ENCODE assay signal across 8 cellular contexts in genomic region chr4:152936446-152937279, GRCh38. TPM values are rescaled to one million over a fixed set of nuclear protein-coding genes. Genes with fewer than 3 reads are reported as not detected.
A peak's percentile ranks its signal among the peaks of the same experiment; 100 is the strongest.
DNase-seq lines count a peak whose midpoint lies in the region; ATAC-seq and TF ChIP-seq lines count a peak whose summit lies in the region.

No MANE protein-coding gene starts in this region.

- peak; percentile 33 for ATAC-seq in activated T-helper 17 cell treated with anti-CD3 and anti-CD28 coated beads, Interleukin-2, amount 50 U/mL, for 72 hours (replicated peaks)
- ATAC-seq in GM21529 (IDR thresholded peaks at IDR 0.05; ENCODE audit: unreplicated experiment): no peak

- H3K4me1 Mint-ChIP-seq in activated T-helper 17 cell treated with anti-CD3 and anti-CD28 coated beads, Interleukin-2, amount 50 U/mL, for 72 hours: peaks cover 14% of the 10 kb centered on the region
- peaks cover 34% of the 10 kb centered on the region for H3K4me1 Mint-ChIP-seq in glutamatergic neuron (ENCODE audit: low read depth, unreplicated experiment)
- peaks cover 34% of the 10 kb centered on the region for H3K4me1 Mint-ChIP-seq in osteocyte (ENCODE audit: unreplicated experiment)

- H3K27ac ChIP-seq in HUES6 (ENCODE audit: low read depth, low read length): no peak overlapping the region

- H3K36me3 Mint-ChIP-seq in activated T-helper 17 cell treated with anti-CD3 and anti-CD28 coated beads, Interleukin-2, amount 50 U/mL, for 72 hours (ENCODE audit: low read depth): peaks cover 8% of the 10 kb centered on the region
- H3K36me3 Mint-ChIP-seq in glutamatergic neuron (ENCODE audit: unreplicated experiment) (no peaks in the 10 kb centered on the region), osteocyte (ENCODE audit: unreplicated experiment) (peaks cover 2% of the 10 kb centered on the region)

- peaks cover 12% of the 10 kb centered on the region for H3K4me1 ChIP-seq in HUES6 (ENCODE audit: control insufficient read depth, insufficient read depth, low read length)

- H3K9ac ChIP-seq in HUES6 (ENCODE audit: low read length): peak overlapping the region; percentile 88

- H3K9me3 ChIP-seq in HUES6 (ENCODE audit: control insufficient read depth, insufficient read depth, low read depth, low read length): no peaks in the 10 kb centered on the region

- H3K27me3 Mint-ChIP-seq in activated T-helper 17 cell treated with anti-CD3 and anti-CD28 coated beads, Interleukin-2, amount 50 U/mL, for 72 hours: peaks cover 44% of the 10 kb centered on the region
- H3K27me3 Mint-ChIP-seq in glutamatergic neuron (ENCODE audit: unreplicated experiment): peaks cover 26% of the 10 kb centered on the region
- no peaks in the 10 kb centered on the region for H3K27me3 Mint-ChIP-seq in osteocyte (ENCODE audit: unreplicated experiment)

- H3K27ac Mint-ChIP-seq in activated T-helper 17 cell treated with anti-CD3 and anti-CD28 coated beads, Interleukin-2, amount 50 U/mL, for 72 hours: no peak overlapping the region
- H3K27ac Mint-ChIP-seq in glutamatergic neuron (ENCODE audit: unreplicated experiment) (no peak overlapping the region), osteocyte (ENCODE audit: unreplicated experiment) (no peak overlapping the region)

- peak overlapping the region; percentile 90 for H3K4me3 ChIP-seq in HUES6 (ENCODE audit: low read depth, low read length)

- H3K36me3 ChIP-seq in HUES6 (ENCODE audit: control insufficient read depth, insufficient read depth, low read length): no peaks in the 10 kb centered on the region

- TF ChIP-seq CTCF in glutamatergic neuron (IDR thresholded peaks at IDR 0.05; ENCODE audit: partially characterized antibody, unreplicated experiment): no peak
- TF ChIP-seq CTCF in osteocyte (IDR thresholded peaks at IDR 0.05): no peak

- DNase-seq in DMS53 (lab: John Stamatoyannopoulos, UW) (peak; percentile 78), DMS53 treated with DMSO at 0.1 percent for 48 hours (lab: John Stamatoyannopoulos, UW; ENCODE audit: unreplicated experiment) (no peak), glutamatergic neuron (peak; percentile 61), osteocyte (ENCODE audit: extremely low spot score, unreplicated experiment) (no peak)
- no peak for DNase-seq in activated CD4-positive, CD25-positive, alpha-beta regulatory T cell (lab: John Stamatoyannopoulos, UW)

- H3K9me3 Mint-ChIP-seq in activated T-helper 17 cell treated with anti-CD3 and anti-CD28 coated beads, Interleukin-2, amount 50 U/mL, for 72 hours: no peaks in the 10 kb centered on the region
- H3K9me3 Mint-ChIP-seq in glutamatergic neuron (ENCODE audit: unreplicated experiment) (peaks cover 22% of the 10 kb centered on the region), osteocyte (ENCODE audit: unreplicated experiment) (no peaks in the 10 kb centered on the region)

- H3K4me3 Mint-ChIP-seq in activated T-helper 17 cell treated with anti-CD3 and anti-CD28 coated beads, Interleukin-2, amount 50 U/mL, for 72 hours: peak overlapping the region; percentile 26
- peak overlapping the region; percentile 76 for H3K4me3 Mint-ChIP-seq in glutamatergic neuron (ENCODE audit: unreplicated experiment)
- peak overlapping the region; percentile 77 for H3K4me3 Mint-ChIP-seq in osteocyte (ENCODE audit: unreplicated experiment)

- H3K27me3 ChIP-seq in HUES6 (ENCODE audit: control insufficient read depth, insufficient read depth, low read length): peaks cover 47% of the 10 kb centered on the region

RNA-seq across cellular contexts. Expression of gene FHDC1, which starts 0.5 kb away (rescaled TPM):
- total RNA-seq in activated T-helper 17 cell treated with anti-CD3 and anti-CD28 coated beads, Interleukin-2, amount 50 U/mL, for 72 hours: under 1 TPM; 0.32 to 0.48 TPM
- total RNA-seq in glutamatergic neuron (ENCODE audit: unreplicated experiment) (42.0 TPM), osteocyte (22.1 and 22.3 TPM in 2 replicates)

Comparison
In these comparisons a context has a peak if more than half of its experiments do, and no peak if none do; other contexts are left out.
1. DNase-seq: peak in DMS53 (single experiment) and glutamatergic neuron (single experiment); none in DMS53 treated with DMSO at 0.1 percent for 48 hours (single experiment), osteocyte (single experiment) and activated CD4-positive, CD25-positive, alpha-beta regulatory T cell (0 of 4).
2. H3K4me3 Mint-ChIP-seq: peak in every context shown above with its lines; median percentile 77 in osteocyte; 76 in glutamatergic neuron; 26 in activated T-helper 17 cell treated with anti-CD3 and anti-CD28 coated beads, Interleukin-2, amount 50 U/mL, for 72 hours.
3. RNA of gene FHDC1, which starts 0.5 kb away (total RNA-seq): 42.0 TPM in glutamatergic neuron (single experiment) and 22.1 to 22.3 TPM in osteocyte; 0.32 to 0.48 TPM in activated T-helper 17 cell treated with anti-CD3 and anti-CD28 coated beads, Interleukin-2, amount 50 U/mL, for 72 hours; every median in the first group is over 10 times any median in the second.